Comparison of ENCODE assay signal across 10 cellular contexts in genomic region chr11:93169950-93170561, GRCh38. TPM values are rescaled to one million over a fixed set of nuclear protein-coding genes. Genes with fewer than 3 reads are reported as not detected.
A peak's percentile ranks its signal among the peaks of the same experiment; 100 is the strongest.
DNase-seq lines count a peak whose midpoint lies in the region; ATAC-seq, FAIRE-seq and TF ChIP-seq lines count a peak whose summit lies in the region.
"Had no signal": no experiment of that assay in that cellular context is flagged by ENCODE, and none has a peak within 500 bp of the region (broad histone marks: within the 10 kb centered on the region; RNA-seq: fewer than 3 reads in every experiment).

No MANE protein-coding gene starts in this region.

- no peak for FAIRE-seq in urothelium cell line (lab: Jason Lieb, UNC)
- FAIRE-seq: GM18507 had no signal

- H3K4me3 ChIP-seq in heart right ventricle = no peak overlapping the region
- H3K4me3 ChIP-seq in fibroblast of the aortic adventitia (ENCODE audit: low read depth, low read length) = no peak overlapping the region

- peaks cover 0 to 21% (median 0%) of the 10 kb centered on the region in 9 donors for H3K36me3 ChIP-seq in heart right ventricle

- H3K27me3 ChIP-seq in heart right ventricle = no peaks in the 10 kb centered on the region

- no peaks in the 10 kb centered on the region for H3K4me1 Mint-ChIP-seq in stimulated activated memory B cell treated with anti-CD40 and anti-IgM and Interleukin-4, amounts not matched to agents 10 μg/mL and 1 μg/mL and 100 μg/mL, for 72 hours

- H3K27me3 Mint-ChIP-seq in stimulated activated memory B cell treated with anti-CD40 and anti-IgM and Interleukin-4, amounts not matched to agents 10 μg/mL and 1 μg/mL and 100 μg/mL, for 72 hours = no peaks in the 10 kb centered on the region

- no peaks in the 10 kb centered on the region for H3K9me3 ChIP-seq in heart right ventricle

- H3K9me3 Mint-ChIP-seq in stimulated activated memory B cell treated with anti-CD40 and anti-IgM and Interleukin-4, amounts not matched to agents 10 μg/mL and 1 μg/mL and 100 μg/mL, for 72 hours = no peaks in the 10 kb centered on the region
- H3K9me3 Mint-ChIP-seq: T-helper 1 cell treated with Interleukin-12 subunit alpha and Interleukin-12 subunit beta and Interleukin-4 antibody, amounts not matched to agents 30 μg/mL and 1 μg/mL, for 36 hours had no signal

- TF ChIP-seq CTCF in heart right ventricle (IDR thresholded peaks at IDR 0.05) (peak in 7 of 9 donors; percentile 17 to 51 (median 32)), fibroblast of the aortic adventitia (IDR thresholded peaks at IDR 0.05; ENCODE audit: insufficient read depth, low read length) (peak; percentile 56)

- no peak for DNase-seq in heart right ventricle
- DNase-seq in Right ventricle myocardium superior = no peak
- DNase-seq in OCI-M1 (lab: John Stamatoyannopoulos, UW) = peak; percentile 55
- DNase-seq in fibroblast of the aortic adventitia (ENCODE audit: low read depth) = peak; percentile 58
- peak; percentile 3 for DNase-seq in urothelium cell line (ENCODE audit: low spot score)
- no peak for DNase-seq in NCI-H524 treated with DMSO at 0.1 percent for 48 hours (lab: John Stamatoyannopoulos, UW)

- peaks cover 0 to 11% (median 0%) of the 10 kb centered on the region in 9 donors for H3K4me1 ChIP-seq in heart right ventricle

- WGBS in heart right ventricle, 2 donors = 68 to 71% methylated on average over 2 of the region's 2 CpGs

- no peak overlapping the region for H3K4me3 Mint-ChIP-seq in stimulated activated memory B cell treated with anti-CD40 and anti-IgM and Interleukin-4, amounts not matched to agents 10 μg/mL and 1 μg/mL and 100 μg/mL, for 72 hours
- H3K4me3 Mint-ChIP-seq: T-helper 1 cell treated with Interleukin-12 subunit alpha and Interleukin-12 subunit beta and Interleukin-4 antibody, amounts not matched to agents 30 μg/mL and 1 μg/mL, for 36 hours had no signal

- peaks cover under 1% of the 10 kb centered on the region for H3K36me3 Mint-ChIP-seq in stimulated activated memory B cell treated with anti-CD40 and anti-IgM and Interleukin-4, amounts not matched to agents 10 μg/mL and 1 μg/mL and 100 μg/mL, for 72 hours

- H3K27ac ChIP-seq in heart right ventricle = no peak overlapping the region

- ATAC-seq in heart right ventricle (no peak), Right ventricle myocardium superior (ENCODE audit: poor library complexity) (no peak), HG02610 (IDR thresholded peaks at IDR 0.05; ENCODE audit: unreplicated experiment) (no peak)
- no peak for ATAC-seq in stimulated activated memory B cell treated with anti-CD40 and anti-IgM and Interleukin-4, amounts not matched to agents 10 μg/mL and 1 μg/mL and 100 μg/mL, for 72 hours

- H3K27ac Mint-ChIP-seq in stimulated activated memory B cell treated with anti-CD40 and anti-IgM and Interleukin-4, amounts not matched to agents 10 μg/mL and 1 μg/mL and 100 μg/mL, for 72 hours = no peak overlapping the region
- H3K27ac Mint-ChIP-seq: T-helper 1 cell treated with Interleukin-12 subunit alpha and Interleukin-12 subunit beta and Interleukin-4 antibody, amounts not matched to agents 30 μg/mL and 1 μg/mL, for 36 hours had no signal

- intact Hi-C loops in heart right ventricle (cut with DNase I) (loop anchor here in 1 of 10 donors (10.0 kb wide), 1 partner anchor 645 kb away; no protein-coding TSS in a partner anchor), Right ventricle myocardium superior (cut with DNase I) (no loop called here)

RNA-seq across cellular contexts. Expression of gene SLC36A4, which starts 27.7 kb away (rescaled TPM):
- 10 to 100 TPM in 2 of 10 donors, 1 to 10 TPM in 8; 3.1 to 11.4 (median 7.1) TPM for total RNA-seq in heart right ventricle
- 10 to 100 TPM in 1 of 2 donors, 1 to 10 TPM in 1; 3.4 to 10.6 TPM for polyA plus RNA-seq in heart right ventricle
- 7.3 TPM for total RNA-seq in Right ventricle myocardium superior
- total RNA-seq in fibroblast of the aortic adventitia (ENCODE audit: low replicate concordance) = 7.1 and 24.8 TPM in 2 replicates

Comparison
In these comparisons a context has a peak if more than half of its experiments do, and no peak if none do; other contexts are left out.
1. DNase-seq: peak in OCI-M1 (single experiment), fibroblast of the aortic adventitia (single experiment) and urothelium cell line (single experiment); none in heart right ventricle (0 of 2), Right ventricle myocardium superior (single experiment) and NCI-H524 treated with DMSO at 0.1 percent for 48 hours (single experiment).